ENCODE assay signal across 9 cellular contexts in genomic region chr1:195195423-195196057, GRCh38.
A peak's percentile ranks its signal among the peaks of the same experiment; 100 is the strongest.
DNase-seq lines count a peak whose midpoint lies in the region; ATAC-seq, FAIRE-seq and TF ChIP-seq lines count a peak whose summit lies in the region.
"Had no signal": no experiment of that assay in that cellular context is flagged by ENCODE, and none has a peak within 500 bp of the region (broad histone marks: within the 10 kb centered on the region; RNA-seq: fewer than 3 reads in every experiment).

No MANE protein-coding gene starts in this region.

- no peak overlapping the region for H3K27ac Mint-ChIP-seq in stimulated activated naive B cell treated with anti-CD40 and anti-IgM and Interleukin-4, amounts not matched to agents 10 μg/mL and 1 μg/mL and 100 μg/mL, for 72 hours

- intact Hi-C loops in ascending aorta (cut with DNase I) = no loop called here

- no peaks in the 10 kb centered on the region for H3K4me1 ChIP-seq in ascending aorta
- H3K4me1 ChIP-seq: foreskin keratinocyte had no signal

- no peaks in the 10 kb centered on the region for H3K36me3 Mint-ChIP-seq in stimulated activated naive B cell treated with anti-CD40 and anti-IgM and Interleukin-4, amounts not matched to agents 10 μg/mL and 1 μg/mL and 100 μg/mL, for 72 hours

- H3K27me3 ChIP-seq in ascending aorta = no peaks in the 10 kb centered on the region
- H3K27me3 ChIP-seq: foreskin keratinocyte had no signal

- peak; percentile 100 for ATAC-seq in HG03575 (IDR thresholded peaks at IDR 0.05; ENCODE audit: extremely low read depth, insufficient number of reproducible peaks, low FRiP score, unreplicated experiment)
- peak; percentile 89 to 92 for ATAC-seq in stimulated activated naive B cell treated with anti-CD40 and anti-IgM and Interleukin-4, amounts not matched to agents 10 μg/mL and 1 μg/mL and 100 μg/mL, for 72 hours (replicated peaks)
- ATAC-seq: foreskin keratinocyte had no signal

- H3K27ac ChIP-seq in ascending aorta = no peak overlapping the region
- H3K27ac ChIP-seq: foreskin keratinocyte had no signal

- H3K4me1 Mint-ChIP-seq in stimulated activated naive B cell treated with anti-CD40 and anti-IgM and Interleukin-4, amounts not matched to agents 10 μg/mL and 1 μg/mL and 100 μg/mL, for 72 hours = peaks cover 3 to 9% of the 10 kb centered on the region in 2 donors

- no peaks in the 10 kb centered on the region for H3K36me3 ChIP-seq in ascending aorta

- no peak for TF ChIP-seq CTCF in ascending aorta (IDR thresholded peaks at IDR 0.05)

- H3K4me3 ChIP-seq in ascending aorta = no peak overlapping the region

- FAIRE-seq in H54 (lab: Jason Lieb, UNC) = peak; percentile 45

- H3K27me3 Mint-ChIP-seq in stimulated activated naive B cell treated with anti-CD40 and anti-IgM and Interleukin-4, amounts not matched to agents 10 μg/mL and 1 μg/mL and 100 μg/mL, for 72 hours = no peaks in the 10 kb centered on the region

- H3K9me3 Mint-ChIP-seq in stimulated activated naive B cell treated with anti-CD40 and anti-IgM and Interleukin-4, amounts not matched to agents 10 μg/mL and 1 μg/mL and 100 μg/mL, for 72 hours = no peaks in the 10 kb centered on the region

- no peak for TF ChIP-seq POLR2A in H54 (IDR thresholded peaks at IDR 0.05; ENCODE audit: low read depth, low read length)

- peak; percentile 13 for DNase-seq in stimulated activated CD4-positive, alpha-beta T cell treated with anti-CD3 and anti-CD28 coated beads, Interleukin-1b, Interleukin-23, amount 100 ng/mL, for 48 hours
- no peak for DNase-seq in stimulated activated CD4-positive, alpha-beta T cell treated with anti-CD3 and anti-CD28 coated beads, Interleukin-12 subunit alpha, Interleukin-12 subunit beta, amount 100 ng/mL, for 4 hours
- DNase-seq in H54 (ENCODE audit: insufficient read length, low spot score) (no peak), ascending aorta (ENCODE audit: low spot score in 2 of 2) (no peak), NCI-H1105 treated with DMSO at 0.1 percent for 48 hours (lab: John Stamatoyannopoulos, UW) (no peak), iPS-NIHi7 (ENCODE audit: extremely low spot score) (no peak)
- peak; percentile 11 for DNase-seq in stimulated activated naive B cell treated with anti-CD40 and anti-IgM and Interleukin-4, amounts not matched to agents 10 μg/mL and 1 μg/mL and 100 μg/mL, for 72 hours
- DNase-seq: foreskin keratinocyte had no signal

- no peak overlapping the region for H3K4me3 Mint-ChIP-seq in stimulated activated naive B cell treated with anti-CD40 and anti-IgM and Interleukin-4, amounts not matched to agents 10 μg/mL and 1 μg/mL and 100 μg/mL, for 72 hours

- no peaks in the 10 kb centered on the region for H3K9me3 ChIP-seq in ascending aorta

Comparison
In these comparisons a context has a peak if more than half of its experiments do, and no peak if none do; other contexts are left out.
1. DNase-seq: peak in stimulated activated CD4-positive, alpha-beta T cell treated with anti-CD3 and anti-CD28 coated beads, Interleukin-1b, Interleukin-23, amount 100 ng/mL, for 48 hours (single experiment) and stimulated activated naive B cell treated with anti-CD40 and anti-IgM and Interleukin-4, amounts not matched to agents 10 μg/mL and 1 μg/mL and 100 μg/mL, for 72 hours (single experiment); none in stimulated activated CD4-positive, alpha-beta T cell treated with anti-CD3 and anti-CD28 coated beads, Interleukin-12 subunit alpha, Interleukin-12 subunit beta, amount 100 ng/mL, for 4 hours (single experiment), H54 (single experiment), ascending aorta (0 of 2), NCI-H1105 treated with DMSO at 0.1 percent for 48 hours (single experiment) and iPS-NIHi7 (single experiment).